8 cellular contexts compared by ENCODE assay signal in the genomic region with DNA sequence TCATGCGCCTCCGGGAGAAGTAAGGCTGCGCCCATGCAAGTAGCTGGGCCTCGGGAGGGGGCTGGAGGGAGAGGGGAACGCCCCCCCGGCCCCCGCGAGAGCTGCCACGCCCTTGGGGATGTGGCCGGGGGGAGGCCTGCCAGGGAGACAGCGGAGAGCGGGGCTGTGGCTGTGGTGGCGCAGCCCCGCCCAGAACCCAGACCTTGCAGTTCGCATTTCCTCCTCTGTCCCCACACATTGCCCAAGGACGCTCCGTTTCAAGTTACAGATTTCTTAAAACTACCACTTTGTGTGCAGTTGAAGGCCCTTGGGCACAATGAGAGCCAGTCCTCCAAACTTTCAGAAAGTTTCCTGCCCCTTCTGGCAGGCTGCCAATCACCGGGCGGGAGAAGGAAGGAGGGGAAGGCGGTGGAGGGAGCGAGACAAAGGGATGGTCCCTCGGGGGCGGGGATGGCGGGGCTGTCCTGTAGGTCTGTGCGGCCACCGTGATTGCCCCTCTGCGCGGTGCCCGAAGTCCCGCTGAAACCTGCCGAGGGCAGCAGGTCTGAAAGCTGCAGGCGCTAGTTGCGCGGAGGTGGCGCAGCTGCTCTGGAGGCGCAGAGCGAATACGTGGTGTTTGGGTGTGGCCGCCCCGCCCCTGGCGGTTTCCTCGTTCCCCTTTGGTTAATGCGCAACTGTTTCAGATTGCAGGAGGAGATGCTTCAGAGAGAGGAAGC. TPM values are rescaled to one million over a fixed set of nuclear protein-coding genes. Genes with fewer than 3 reads are reported as not detected.
DNase-seq lines count a peak whose midpoint lies in the region; FAIRE-seq and TF ChIP-seq lines count a peak whose summit lies in the region.

No MANE protein-coding gene starts in this region.

- H3K36me3 ChIP-seq in ascending aorta (peaks cover 44 to 58% of the 10 kb centered on the region in 2 donors), small intestine (ENCODE audit: control insufficient read depth in 2 of 2, insufficient read depth in 2 of 2, low read length in 2 of 2) (peaks cover 0 to under 1% of the 10 kb centered on the region in 2 donors)

- intact Hi-C loops in ascending aorta (cut with DNase I) = loop anchor here (2.0 to 5.0 kb wide), 3 partner anchors 15 to 168 kb away; no protein-coding TSS in a partner anchor

- TF ChIP-seq CTCF in GM10266 (IDR thresholded peaks at IDR 0.05; ENCODE audit: control insufficient read depth, insufficient read depth, low read depth, missing control alignments) (no peak), LNCaP clone FGC (IDR thresholded peaks at IDR 0.05; ENCODE audit: control insufficient read depth, extremely low read depth, insufficient read depth) (0 out of 2 replicates have a peak, but pooled peaks have one; percentile 12), ascending aorta (IDR thresholded peaks at IDR 0.05) (no peak)

- peak overlapping the region; percentile 100 for H3K27ac Mint-ChIP-seq in T-helper 1 cell treated with Interleukin-12 subunit alpha and Interleukin-12 subunit beta and Interleukin-4 antibody, amounts not matched to agents 30 μg/mL and 1 μg/mL, for 36 hours

- H3K36me3 Mint-ChIP-seq in T-helper 1 cell treated with Interleukin-12 subunit alpha and Interleukin-12 subunit beta and Interleukin-4 antibody, amounts not matched to agents 30 μg/mL and 1 μg/mL, for 36 hours (ENCODE audit: low read depth) = peaks cover 56% of the 10 kb centered on the region

- H3K27ac ChIP-seq in ascending aorta (peak overlapping the region; percentile 97 to 99), small intestine (ENCODE audit: low read depth in 1 of 2, low read length in 1 of 2) (peak overlapping the region; percentile 82 to 98)

- peaks cover 11 to 39% of the 10 kb centered on the region in 2 donors for H3K4me1 ChIP-seq in ascending aorta
- peaks cover 0 to 2% of the 10 kb centered on the region in 2 donors for H3K4me1 ChIP-seq in small intestine (ENCODE audit: control insufficient read depth in 2 of 2, insufficient read depth in 1 of 2, low read depth in 1 of 2, low read length in 1 of 2)

- H3K9me3 ChIP-seq in ascending aorta (no peaks in the 10 kb centered on the region), small intestine (ENCODE audit: control insufficient read depth, low read depth) (no peaks in the 10 kb centered on the region)

- peak; percentile 71 for DNase-seq in GM10266 (ENCODE audit: extremely low spot score)
- DNase-seq in H4 (ENCODE audit: low spot score) = peak; percentile 67
- DNase-seq in LNCaP clone FGC (ENCODE audit: low read depth) = peak; percentile 63
- DNase-seq in ascending aorta (ENCODE audit: low spot score in 2 of 2) = peak; percentile 44 to 87
- DNase-seq in small intestine = peak; percentile 84
- no peak for DNase-seq in pons (ENCODE audit: low spot score)

- H3K27me3 ChIP-seq in ascending aorta = no peaks in the 10 kb centered on the region
- peaks cover 0 to 3% of the 10 kb centered on the region in 2 donors for H3K27me3 ChIP-seq in small intestine (ENCODE audit: control insufficient read depth in 2 of 2, insufficient read depth in 2 of 2, low read length in 2 of 2)

- H3K4me3 ChIP-seq in LNCaP clone FGC (ENCODE audit: low read depth, low read length) (peak overlapping the region; percentile 50), ascending aorta (peak overlapping the region; percentile 87 to 93), iPS-11a (ENCODE audit: low read depth, low read length) (peak overlapping the region; percentile 55), small intestine (ENCODE audit: low read depth in 1 of 2, low read length in 2 of 2) (peak overlapping the region; percentile 64 to 80)

- H3K9me3 Mint-ChIP-seq in T-helper 1 cell treated with Interleukin-12 subunit alpha and Interleukin-12 subunit beta and Interleukin-4 antibody, amounts not matched to agents 30 μg/mL and 1 μg/mL, for 36 hours = no peaks in the 10 kb centered on the region

- no peaks in the 10 kb centered on the region for H3K27me3 Mint-ChIP-seq in T-helper 1 cell treated with Interleukin-12 subunit alpha and Interleukin-12 subunit beta and Interleukin-4 antibody, amounts not matched to agents 30 μg/mL and 1 μg/mL, for 36 hours (ENCODE audit: low read depth)

- no peak for FAIRE-seq in small intestine (lab: Jason Lieb, UNC)

- peak overlapping the region; percentile 92 for H3K4me3 Mint-ChIP-seq in T-helper 1 cell treated with Interleukin-12 subunit alpha and Interleukin-12 subunit beta and Interleukin-4 antibody, amounts not matched to agents 30 μg/mL and 1 μg/mL, for 36 hours

- 0% methylated on average over 36 to 43 of the region's 43 CpGs for WGBS in small intestine, 3 donors

- H3K4me1 Mint-ChIP-seq in T-helper 1 cell treated with Interleukin-12 subunit alpha and Interleukin-12 subunit beta and Interleukin-4 antibody, amounts not matched to agents 30 μg/mL and 1 μg/mL, for 36 hours (ENCODE audit: low read depth) = peaks cover 55% of the 10 kb centered on the region

RNA-seq across cellular contexts. Expression of gene VIM, which starts 2.1 kb away (rescaled TPM):
- 2,086 and 2,364 TPM in 2 replicates for total RNA-seq in H4 (2014; rRNA removed; shearing (Covaris generic))
- total RNA-seq in ascending aorta = 6,230 TPM
- 100 to 1,000 TPM in 2 of 3 donors, 10 to 100 TPM in 1; 21.2 to 531 (median 196) TPM for polyA plus RNA-seq in small intestine

RNA-seq across cellular contexts. Expression of gene TRDMT1, which starts 28.7 kb away (rescaled TPM):
- total RNA-seq in H4 (2014; rRNA removed; shearing (Covaris generic)) = 3.0 and 6.1 TPM in 2 replicates
- 5.7 TPM for total RNA-seq in ascending aorta
- polyA plus RNA-seq in small intestine = 1 to 10 TPM; 1.4 to 2.2 (median 1.6) TPM
